18 cellular contexts compared by ENCODE assay signal in genomic region chr5:180173875-180174586, GRCh38. TPM values are rescaled to one million over a fixed set of nuclear protein-coding genes. Genes with fewer than 3 reads are reported as not detected.
DNase-seq lines count a peak whose midpoint lies in the region; ATAC-seq and TF ChIP-seq lines count a peak whose summit lies in the region.
"Had no signal": no experiment of that assay in that cellular context is flagged by ENCODE, and none has a peak within 500 bp of the region (broad histone marks: within the 10 kb centered on the region; RNA-seq: fewer than 3 reads in every experiment).

No MANE protein-coding gene starts in this region.

- no peaks in the 10 kb centered on the region for H3K36me3 ChIP-seq in HEK293 (ENCODE audit: control insufficient read depth in 2 of 2, insufficient read depth in 1 of 2, low read length in 2 of 2)
- H3K36me3 ChIP-seq in psoas muscle (ENCODE audit: insufficient read depth in 1 of 2, low read depth in 1 of 2): no peaks in the 10 kb centered on the region
- H3K36me3 ChIP-seq: HAP-1 had no signal

- no peak overlapping the region for H3K4me3 Mint-ChIP-seq in activated CD4-positive, alpha-beta T cell treated with anti-CD3 and anti-CD28 coated beads, Interleukin-2, amount 10 ng/mL, durations not matched to agents 24 days and 14 days
- no peak overlapping the region for H3K4me3 Mint-ChIP-seq in T-helper 17 cell
- H3K4me3 Mint-ChIP-seq: activated CD4-positive, alpha-beta T cell treated with anti-CD3 and anti-CD28 coated beads, Interleukin-2, amount 10 ng/mL, durations not matched to agents 7 days and 5 days; stimulated activated naive B cell treated with anti-CD40 and anti-IgM and Interleukin-4, amounts not matched to agents 10 μg/mL and 1 μg/mL and 100 μg/mL, for 72 hours; T-helper 1 cell treated with Interleukin-12 subunit alpha and Interleukin-12 subunit beta and Interleukin-4 antibody, amounts not matched to agents 30 μg/mL and 1 μg/mL, for 36 hours had no signal

- H3K4me1 ChIP-seq in HEK293 (ENCODE audit: control insufficient read depth, insufficient read depth, low read length) (no peaks in the 10 kb centered on the region), psoas muscle (no peaks in the 10 kb centered on the region)
- H3K4me1 ChIP-seq: HAP-1 had no signal

- H3K9me3 ChIP-seq in HEK293 (ENCODE audit: control insufficient read depth, insufficient read depth, low read depth, low read length) (no peaks in the 10 kb centered on the region), psoas muscle (no peaks in the 10 kb centered on the region), T-helper 17 cell (ENCODE audit: control insufficient read depth, low read length, poor library complexity, severe bottlenecking) (no peaks in the 10 kb centered on the region)
- H3K9me3 ChIP-seq: body of pancreas, HAP-1 had no signal

- CTCF ChIA-PET in HEK293 (lab: Yijun Ruan, JAX): no interaction called here

- TF ChIP-seq CTCF in HEK293 (tag by site-specific recombination; IDR thresholded peaks at IDR 0.05) (no peak), choroid plexus epithelial cell (conservative IDR thresholded peaks at IDR 0.05; ENCODE audit: low read depth, low read length) (no peak), psoas muscle (IDR thresholded peaks at IDR 0.05) (no peak)

- intact Hi-C loops in psoas muscle (cut with DNase I): no loop called here
- intact Hi-C loops in activated CD4-positive, alpha-beta T cell treated with anti-CD3 and anti-CD28 coated beads, Interleukin-2, amount 10 ng/mL, durations not matched to agents 24 days and 14 days (cut with micrococcal nuclease): no loop called here

- peaks cover 0 to 4% (median 3%) of the 10 kb centered on the region in 3 donors for H3K27me3 ChIP-seq in psoas muscle (ENCODE audit: insufficient read depth in 3 of 3, low read length in 2 of 3)
- H3K27me3 ChIP-seq: body of pancreas had no signal

- POLR2A ChIA-PET in HEK293 (lab: Yijun Ruan, JAX): no interaction called here

- H3K4me1 Mint-ChIP-seq in activated CD4-positive, alpha-beta T cell treated with anti-CD3 and anti-CD28 coated beads, Interleukin-2, amount 10 ng/mL, durations not matched to agents 24 days and 14 days: no peaks in the 10 kb centered on the region
- H3K4me1 Mint-ChIP-seq in T-helper 17 cell: no peaks in the 10 kb centered on the region
- H3K4me1 Mint-ChIP-seq: activated CD4-positive, alpha-beta T cell treated with anti-CD3 and anti-CD28 coated beads, Interleukin-2, amount 10 ng/mL, durations not matched to agents 7 days and 5 days; stimulated activated naive B cell treated with anti-CD40 and anti-IgM and Interleukin-4, amounts not matched to agents 10 μg/mL and 1 μg/mL and 100 μg/mL, for 72 hours had no signal

- 80 to 86% (median 83%) methylated on average over 26 to 27 of the region's 27 CpGs for WGBS in psoas muscle, 3 donors

- no peaks in the 10 kb centered on the region for H3K27me3 Mint-ChIP-seq in activated CD4-positive, alpha-beta T cell treated with anti-CD3 and anti-CD28 coated beads, Interleukin-2, amount 10 ng/mL, durations not matched to agents 24 days and 14 days
- H3K27me3 Mint-ChIP-seq in T-helper 17 cell: peaks cover 12% of the 10 kb centered on the region
- H3K27me3 Mint-ChIP-seq: activated CD4-positive, alpha-beta T cell treated with anti-CD3 and anti-CD28 coated beads, Interleukin-2, amount 10 ng/mL, durations not matched to agents 7 days and 5 days had no signal

- H3K4me3 ChIP-seq in HEK293 (ENCODE audit: low read depth, low read length): no peak overlapping the region
- no peak overlapping the region for H3K4me3 ChIP-seq in choroid plexus epithelial cell (ENCODE audit: low read depth, low read length)
- H3K4me3 ChIP-seq in psoas muscle: no peak overlapping the region
- H3K4me3 ChIP-seq: body of pancreas, HAP-1, PC-9 had no signal

- H3K9me3 Mint-ChIP-seq in activated CD4-positive, alpha-beta T cell treated with anti-CD3 and anti-CD28 coated beads, Interleukin-2, amount 10 ng/mL, durations not matched to agents 24 days and 14 days: no peaks in the 10 kb centered on the region
- H3K9me3 Mint-ChIP-seq: activated CD4-positive, alpha-beta T cell treated with anti-CD3 and anti-CD28 coated beads, Interleukin-2, amount 10 ng/mL, durations not matched to agents 7 days and 5 days; stimulated activated naive B cell treated with anti-CD40 and anti-IgM and Interleukin-4, amounts not matched to agents 10 μg/mL and 1 μg/mL and 100 μg/mL, for 72 hours; T-helper 1 cell treated with Interleukin-12 subunit alpha and Interleukin-12 subunit beta and Interleukin-4 antibody, amounts not matched to agents 30 μg/mL and 1 μg/mL, for 36 hours had no signal

- H3K27ac Mint-ChIP-seq in activated CD4-positive, alpha-beta T cell treated with anti-CD3 and anti-CD28 coated beads, Interleukin-2, amount 10 ng/mL, durations not matched to agents 24 days and 14 days: no peak overlapping the region
- no peak overlapping the region for H3K27ac Mint-ChIP-seq in T-helper 17 cell
- H3K27ac Mint-ChIP-seq: activated CD4-positive, alpha-beta T cell treated with anti-CD3 and anti-CD28 coated beads, Interleukin-2, amount 10 ng/mL, durations not matched to agents 7 days and 5 days; stimulated activated naive B cell treated with anti-CD40 and anti-IgM and Interleukin-4, amounts not matched to agents 10 μg/mL and 1 μg/mL and 100 μg/mL, for 72 hours; T-helper 1 cell treated with Interleukin-12 subunit alpha and Interleukin-12 subunit beta and Interleukin-4 antibody, amounts not matched to agents 30 μg/mL and 1 μg/mL, for 36 hours had no signal

- DNase-seq in choroid plexus epithelial cell (ENCODE audit: low read depth) (peak; percentile 66), kidney tubule cell (ENCODE audit: low spot score) (peak; percentile 76), substantia nigra (lab: John Stamatoyannopoulos, UW) (peak in 1 of 49 donors; percentile 23), psoas muscle (no peak), T-helper 17 cell (no peak), cortex of kidney (lab: John Stamatoyannopoulos, UW) (no peak)
- DNase-seq in activated CD4-positive, alpha-beta T cell treated with anti-CD3 and anti-CD28 coated beads, Interleukin-2, amount 10 ng/mL, durations not matched to agents 24 days and 14 days: no peak
- DNase-seq: activated CD4-positive, alpha-beta T cell treated with anti-CD3 and anti-CD28 coated beads, Interleukin-2, amount 10 ng/mL, durations not matched to agents 7 days and 5 days; body of pancreas; mesendoderm; NCI-H446 treated with DMSO at 0.1 percent for 48 hours; PC-9; retina; stimulated activated CD4-positive, alpha-beta T cell treated with anti-CD3 and anti-CD28 coated beads, Interleukin-4, amount 100 ng/mL, for 4 hours; stimulated activated naive B cell treated with anti-CD40 and anti-IgM and Interleukin-4, amounts not matched to agents 10 μg/mL and 1 μg/mL and 100 μg/mL, for 72 hours had no signal

- no peaks in the 10 kb centered on the region for H3K36me3 Mint-ChIP-seq in activated CD4-positive, alpha-beta T cell treated with anti-CD3 and anti-CD28 coated beads, Interleukin-2, amount 10 ng/mL, durations not matched to agents 24 days and 14 days (ENCODE audit: low read depth)
- no peaks in the 10 kb centered on the region for H3K36me3 Mint-ChIP-seq in T-helper 17 cell (ENCODE audit: low read depth)
- H3K36me3 Mint-ChIP-seq: stimulated activated naive B cell treated with anti-CD40 and anti-IgM and Interleukin-4, amounts not matched to agents 10 μg/mL and 1 μg/mL and 100 μg/mL, for 72 hours had no signal

- H3K27ac ChIP-seq in HEK293 (ENCODE audit: extremely low read depth, low read depth, low read length) (no peak overlapping the region), substantia nigra (ENCODE audit: low read depth, low read length, poor library complexity, severe bottlenecking) (peak overlapping the region; percentile 82), psoas muscle (no peak overlapping the region)
- H3K27ac ChIP-seq: body of pancreas, PC-9 had no signal

- ATAC-seq in psoas muscle (no peak), T-helper 17 cell (no peak)
- ATAC-seq: body of pancreas; stimulated activated naive B cell treated with anti-CD40 and anti-IgM and Interleukin-4, amounts not matched to agents 10 μg/mL and 1 μg/mL and 100 μg/mL, for 72 hours had no signal

TF ChIP-seq in HEK293, 187 proteins besides CTCF, POLR2A, EP300 and RAD21:
- TF ChIP-seq ZNF791 (tag by site-specific recombination; IDR thresholded peaks at IDR 0.05) (no peak), ZSCAN4 (tag by site-specific recombination; IDR thresholded peaks at IDR 0.05) (peak; percentile 99)

RNA-seq across cellular contexts. Expression of gene RASGEF1C, which starts 35.0 kb away (rescaled TPM):
- total RNA-seq in psoas muscle (not detected), T-helper 17 cell (not detected)
- under 1 TPM; 0.03 to 0.05 (median 0.04) TPM for polyA plus RNA-seq in psoas muscle
- not detected in 2 replicates for total RNA-seq in activated CD4-positive, alpha-beta T cell treated with anti-CD3 and anti-CD28 coated beads, Interleukin-2, amount 10 ng/mL, durations not matched to agents 24 days and 14 days
- total RNA-seq: activated CD4-positive, alpha-beta T cell treated with anti-CD3 and anti-CD28 coated beads, Interleukin-2, amount 10 ng/mL, durations not matched to agents 7 days and 5 days; body of pancreas; PC-9 had no signal

Comparison
In these comparisons a context has a peak if more than half of its experiments do, and no peak if none do; other contexts are left out.
1. DNase-seq: peak in choroid plexus epithelial cell (single experiment) and kidney tubule cell (single experiment); none in psoas muscle (0 of 2), activated CD4-positive, alpha-beta T cell treated with anti-CD3 and anti-CD28 coated beads, Interleukin-2, amount 10 ng/mL, durations not matched to agents 24 days and 14 days (single experiment), T-helper 17 cell (0 of 3) and cortex of kidney (single experiment).